ENCODE assay signal across 8 cellular contexts in the genomic region with DNA sequence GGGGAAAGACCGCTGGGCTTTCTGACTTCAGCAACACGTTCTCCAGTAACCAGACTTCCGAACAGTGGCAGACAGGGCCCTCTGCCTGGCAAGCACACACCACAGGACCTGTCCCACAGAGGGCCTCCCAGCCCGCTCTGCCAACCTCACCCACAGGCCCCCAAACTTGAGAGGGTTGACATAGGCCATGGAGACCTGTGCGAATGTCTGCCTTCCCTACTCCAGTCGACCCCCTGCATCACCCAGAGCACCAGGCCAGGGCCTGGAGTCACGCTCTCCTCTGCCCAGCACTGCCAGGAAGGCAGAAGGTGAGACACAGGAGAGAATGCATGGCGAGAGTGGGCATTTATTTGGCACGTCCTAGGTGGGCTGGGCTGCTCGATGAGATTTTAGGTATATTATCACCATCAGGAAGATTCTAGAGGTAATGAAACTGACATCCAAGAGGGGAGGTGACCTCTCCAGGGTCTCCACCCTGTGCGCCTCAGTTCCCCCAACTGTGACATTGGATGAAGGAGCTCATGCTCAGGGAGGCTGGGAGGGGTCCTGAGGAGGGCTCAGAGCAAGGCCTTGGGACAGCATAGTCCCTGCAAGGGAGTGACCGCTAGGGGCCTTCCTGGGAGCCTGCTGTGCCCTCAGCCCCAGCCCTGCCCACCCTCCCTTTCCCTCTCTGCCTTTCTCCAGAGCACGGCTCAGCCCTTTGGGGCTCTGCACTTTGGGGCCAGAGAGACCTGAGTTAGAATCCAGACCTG. TPM values are rescaled to one million over a fixed set of nuclear protein-coding genes. Genes with fewer than 3 reads are reported as not detected.
A peak's percentile ranks its signal among the peaks of the same experiment; 100 is the strongest.
DNase-seq lines count a peak whose midpoint lies in the region; ATAC-seq and TF ChIP-seq lines count a peak whose summit lies in the region.
"Had no signal": no experiment of that assay in that cellular context is flagged by ENCODE, and none has a peak within 500 bp of the region (broad histone marks: within the 10 kb centered on the region; RNA-seq: fewer than 3 reads in every experiment).

No MANE protein-coding gene starts in this region.

- no peaks in the 10 kb centered on the region for H4K20me1 ChIP-seq in Karpas-422 (ENCODE audit: insufficient read depth, low read depth, low read length)

- no peak for TF ChIP-seq POLR2A in right lobe of liver (IDR thresholded peaks at IDR 0.05)
- no peak for TF ChIP-seq POLR2A in testis (IDR thresholded peaks at IDR 0.05)

- no peak for ATAC-seq in right lobe of liver

- no peaks in the 10 kb centered on the region for H3K9me2 ChIP-seq in Karpas-422 (replicated peaks; ENCODE audit: insufficient read depth, low read length)

- intact Hi-C loops in ascending aorta (cut with DNase I) (loop anchor here (1.0 kb wide), 2 partner anchors 153 to 216 kb away; no protein-coding TSS in a partner anchor), right lobe of liver (cut with DNase I) (loop anchor here (5.0 kb wide), 1 partner anchor 51 kb away; no protein-coding TSS in a partner anchor), testis (cut with DNase I; ENCODE audit: low total_unique reads) (loop anchor here (5.0 kb wide), 1 partner anchor 216 kb away; no protein-coding TSS in a partner anchor)

- DNase-seq in HT-29 (ENCODE audit: low spot score): peak; percentile 38
- no peak for DNase-seq in ascending aorta (ENCODE audit: low spot score in 2 of 2)
- peak in 1 of 3 donors; percentile 22 for DNase-seq in right lobe of liver
- no peak for DNase-seq in testis
- DNase-seq in activated T-cell treated with anti-CD3 and anti-CD28 coated beads for 4 hours: no peak
- no peak for DNase-seq in Karpas-422
- DNase-seq in H4 (ENCODE audit: low spot score): no peak
- DNase-seq: cortex of kidney had no signal

- no peak overlapping the region for H2AFZ ChIP-seq in Karpas-422 (ENCODE audit: low read length)

- H3K4me2 ChIP-seq in Karpas-422 (ENCODE audit: low read depth, low read length, poor library complexity, severe bottlenecking): no peak overlapping the region

- H3K27me3 ChIP-seq in ascending aorta: no peaks in the 10 kb centered on the region
- H3K27me3 ChIP-seq in right lobe of liver: no peaks in the 10 kb centered on the region
- no peaks in the 10 kb centered on the region for H3K27me3 ChIP-seq in testis
- H3K27me3 ChIP-seq in Karpas-422 (ENCODE audit: low read length): no peaks in the 10 kb centered on the region

- H3K9ac ChIP-seq in Karpas-422 (ENCODE audit: low read length): no peak overlapping the region

- no peaks in the 10 kb centered on the region for H3K36me3 ChIP-seq in ascending aorta
- H3K36me3 ChIP-seq in right lobe of liver: no peaks in the 10 kb centered on the region
- no peaks in the 10 kb centered on the region for H3K36me3 ChIP-seq in testis (ENCODE audit: low read depth, missing control alignments)
- no peaks in the 10 kb centered on the region for H3K36me3 ChIP-seq in Karpas-422 (ENCODE audit: insufficient read depth, low read length)

- TF ChIP-seq CTCF in ascending aorta (IDR thresholded peaks at IDR 0.05) (no peak), right lobe of liver (IDR thresholded peaks at IDR 0.05) (no peak), testis (IDR thresholded peaks at IDR 0.05) (no peak)

- no peaks in the 10 kb centered on the region for H3K79me2 ChIP-seq in Karpas-422 (ENCODE audit: low read length)

- WGBS in right lobe of liver (ENCODE audit: insufficient coverage, low coverage, low lambda C conversion rate, missing lambda C conversion rate): 85% methylated on average over 4 of the region's 13 CpGs
- WGBS in testis, 2 donors: 85 to 90% methylated on average over 11 to 13 of the region's 13 CpGs

- H3K27ac ChIP-seq in ascending aorta (peak overlapping the region; percentile 79 to 83), right lobe of liver (peak overlapping the region; percentile 70 to 83 (median 77)), testis (peak overlapping the region; percentile 8 to 42), Karpas-422 (ENCODE audit: low read length) (no peak overlapping the region)

- H3K9me3 ChIP-seq in ascending aorta: no peaks in the 10 kb centered on the region
- no peaks in the 10 kb centered on the region for H3K9me3 ChIP-seq in right lobe of liver
- no peaks in the 10 kb centered on the region for H3K9me3 ChIP-seq in testis
- H3K9me3 ChIP-seq in Karpas-422 (ENCODE audit: low read length): no peaks in the 10 kb centered on the region

- H3K4me1 ChIP-seq in ascending aorta: peaks cover 20 to 29% of the 10 kb centered on the region in 2 donors
- H3K4me1 ChIP-seq in right lobe of liver: peaks cover 0 to 31% (median 10%) of the 10 kb centered on the region in 4 donors
- H3K4me1 ChIP-seq in testis: peaks cover 6% of the 10 kb centered on the region
- H3K4me1 ChIP-seq in Karpas-422 (ENCODE audit: low read length): no peaks in the 10 kb centered on the region

- H3K4me3 ChIP-seq in ascending aorta (no peak overlapping the region), right lobe of liver (no peak overlapping the region), testis (no peak overlapping the region), Karpas-422 (ENCODE audit: low read length) (no peak overlapping the region)

RNA-seq across cellular contexts. Expression of gene DUSP1, which starts 54.9 kb away (rescaled TPM):
- total RNA-seq in HT-29 (2014; rRNA removed; shearing (Covaris generic)): 275 and 286 TPM in 2 replicates
- total RNA-seq in ascending aorta (3,919 TPM), right lobe of liver (100 to 1,000 TPM; 106 to 407 (median 232) TPM), testis (100 to 1,000 TPM; 159 to 172 TPM)
- polyA plus RNA-seq in testis (ENCODE audit: insufficient read depth, low read depth, low replicate concordance): 86.2 TPM
- 9.0 and 10.5 TPM in 2 replicates for total RNA-seq in Karpas-422 (2014; rRNA removed; shearing (Covaris generic); ENCODE audit: low replicate concordance)
- 15.8 and 18.5 TPM in 2 replicates for total RNA-seq in H4 (2014; rRNA removed; shearing (Covaris generic))
